ENCODE assay signal across 8 cellular contexts in the genomic region with DNA sequence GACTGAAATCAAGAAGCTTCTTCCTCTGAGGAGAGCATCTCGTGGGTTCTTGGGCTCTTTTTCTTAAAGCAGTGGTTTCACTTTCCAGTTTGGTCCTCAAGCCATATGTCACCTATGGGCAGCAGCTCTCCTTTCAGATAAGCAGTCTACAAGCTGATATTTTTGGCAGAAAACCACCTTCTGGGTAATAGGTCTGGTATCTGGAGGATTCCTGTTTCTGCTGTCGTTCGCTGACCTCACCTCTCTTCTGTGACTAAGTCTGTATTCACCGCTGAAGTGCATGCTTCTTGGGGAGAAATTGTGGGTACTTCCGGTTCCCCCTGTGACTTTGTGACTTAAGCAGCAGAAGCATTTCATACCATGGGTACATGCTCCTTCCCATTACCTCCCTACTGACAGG.
DNase-seq lines count a peak whose midpoint lies in the region; ATAC-seq and TF ChIP-seq lines count a peak whose summit lies in the region.

No MANE protein-coding gene starts in this region.

- in situ Hi-C loops in ACHN (cut with HindIII; ENCODE audit: low pct_ligation_motif_present, low pct_unique_long_range_greater_than_20kb, low sequenced_read_pairs) = no loop called here

- POLR2A ChIA-PET in activated CD8-positive, alpha-beta T cell treated with anti-CD3 and anti-CD28 coated beads for 36 hours (lab: Charles Lee) = no interaction called here

- intact Hi-C loops in activated CD8-positive, alpha-beta T cell treated with anti-CD3 and anti-CD28 coated beads for 36 hours (cut with micrococcal nuclease) = no loop called here
- intact Hi-C loops in natural killer cell (cut with micrococcal nuclease) = no loop called here

- TF ChIP-seq CTCF in activated CD8-positive, alpha-beta T cell treated with anti-CD3 and anti-CD28 coated beads for 36 hours (IDR thresholded peaks at IDR 0.05) = no peak
- no peak for TF ChIP-seq CTCF in natural killer cell (IDR thresholded peaks at IDR 0.05)

- no peak overlapping the region for H3K27ac Mint-ChIP-seq in activated CD8-positive, alpha-beta T cell treated with anti-CD3 and anti-CD28 coated beads for 36 hours
- H3K27ac Mint-ChIP-seq in natural killer cell = peak overlapping the region in 1 of 2 donors; percentile 29
- H3K27ac Mint-ChIP-seq in stimulated activated effector memory CD8-positive, alpha-beta T cell treated with anti-CD3 and anti-CD28 coated beads, Interleukin-12 subunit alpha, Interleukin-12 subunit beta, amount 100 ng/mL, for 72 hours = no peak overlapping the region

- ATAC-seq in GM18907 (IDR thresholded peaks at IDR 0.05; ENCODE audit: unreplicated experiment) (peak; percentile 86), HG03103 (IDR thresholded peaks at IDR 0.05; ENCODE audit: low read depth, unreplicated experiment) (peak; percentile 81), natural killer cell (peak in 1 of 3 donors; percentile 35)
- ATAC-seq in activated CD8-positive, alpha-beta T cell treated with anti-CD3 and anti-CD28 coated beads for 36 hours = peak; percentile 62
- ATAC-seq in stimulated activated effector memory CD8-positive, alpha-beta T cell treated with anti-CD3 and anti-CD28 coated beads, Interleukin-12 subunit alpha, Interleukin-12 subunit beta, amount 100 ng/mL, for 72 hours = no peak

- CTCF ChIA-PET in activated CD8-positive, alpha-beta T cell treated with anti-CD3 and anti-CD28 coated beads for 36 hours (lab: Charles Lee) = interaction anchor here (1.1 kb wide), 1 partner anchor 397 kb away, joined by 3 read pairs; no protein-coding TSS in a partner anchor

- H3K27me3 Mint-ChIP-seq in activated CD8-positive, alpha-beta T cell treated with anti-CD3 and anti-CD28 coated beads for 36 hours = no peaks in the 10 kb centered on the region
- peaks cover 3 to 7% of the 10 kb centered on the region in 2 donors for H3K27me3 Mint-ChIP-seq in natural killer cell (ENCODE audit: low read depth in 2 of 2)

- H3K36me3 Mint-ChIP-seq in activated CD8-positive, alpha-beta T cell treated with anti-CD3 and anti-CD28 coated beads for 36 hours (ENCODE audit: low read depth) = no peaks in the 10 kb centered on the region
- no peaks in the 10 kb centered on the region for H3K36me3 Mint-ChIP-seq in natural killer cell
- H3K36me3 Mint-ChIP-seq in stimulated activated effector memory CD8-positive, alpha-beta T cell treated with anti-CD3 and anti-CD28 coated beads, Interleukin-12 subunit alpha, Interleukin-12 subunit beta, amount 100 ng/mL, for 72 hours = no peaks in the 10 kb centered on the region

- H3K4me1 Mint-ChIP-seq in activated CD8-positive, alpha-beta T cell treated with anti-CD3 and anti-CD28 coated beads for 36 hours (ENCODE audit: low read depth) = peaks cover 8% of the 10 kb centered on the region
- H3K4me1 Mint-ChIP-seq in natural killer cell = peaks cover 8 to 9% of the 10 kb centered on the region in 2 donors
- H3K4me1 Mint-ChIP-seq in stimulated activated effector memory CD8-positive, alpha-beta T cell treated with anti-CD3 and anti-CD28 coated beads, Interleukin-12 subunit alpha, Interleukin-12 subunit beta, amount 100 ng/mL, for 72 hours = no peaks in the 10 kb centered on the region

- H3K9me3 Mint-ChIP-seq in activated CD8-positive, alpha-beta T cell treated with anti-CD3 and anti-CD28 coated beads for 36 hours = no peaks in the 10 kb centered on the region
- peaks cover 0 to 5% of the 10 kb centered on the region in 2 donors for H3K9me3 Mint-ChIP-seq in natural killer cell
- H3K9me3 Mint-ChIP-seq in stimulated activated effector memory CD8-positive, alpha-beta T cell treated with anti-CD3 and anti-CD28 coated beads, Interleukin-12 subunit alpha, Interleukin-12 subunit beta, amount 100 ng/mL, for 72 hours = no peaks in the 10 kb centered on the region

- DNase-seq in ACHN (peak; percentile 68), natural killer cell (no peak), NK-92 (lab: John Stamatoyannopoulos, UW; ENCODE audit: unreplicated experiment) (no peak)
- peak; percentile 20 for DNase-seq in activated CD8-positive, alpha-beta T cell treated with anti-CD3 and anti-CD28 coated beads for 36 hours
- no peak for DNase-seq in stimulated activated effector memory CD8-positive, alpha-beta T cell treated with anti-CD3 and anti-CD28 coated beads, Interleukin-12 subunit alpha, Interleukin-12 subunit beta, amount 100 ng/mL, for 72 hours (ENCODE audit: low spot score in 2 of 2)
- no peak for DNase-seq in activated CD8-positive, alpha-beta memory T cell treated with anti-CD3 and anti-CD28 coated beads, Interleukin-2, amount 50 U/mL, for 48 hours

- H3K4me3 Mint-ChIP-seq in activated CD8-positive, alpha-beta T cell treated with anti-CD3 and anti-CD28 coated beads for 36 hours = peak overlapping the region; percentile 16
- peak overlapping the region; percentile 57 for H3K4me3 Mint-ChIP-seq in natural killer cell
- no peak overlapping the region for H3K4me3 Mint-ChIP-seq in stimulated activated effector memory CD8-positive, alpha-beta T cell treated with anti-CD3 and anti-CD28 coated beads, Interleukin-12 subunit alpha, Interleukin-12 subunit beta, amount 100 ng/mL, for 72 hours

Comparison
In these comparisons a context has a peak if more than half of its experiments do, and no peak if none do; other contexts are left out.
1. DNase-seq: peak in ACHN (single experiment) and activated CD8-positive, alpha-beta T cell treated with anti-CD3 and anti-CD28 coated beads for 36 hours (single experiment); none in natural killer cell (single experiment), stimulated activated effector memory CD8-positive, alpha-beta T cell treated with anti-CD3 and anti-CD28 coated beads, Interleukin-12 subunit alpha, Interleukin-12 subunit beta, amount 100 ng/mL, for 72 hours (0 of 2), activated CD8-positive, alpha-beta memory T cell treated with anti-CD3 and anti-CD28 coated beads, Interleukin-2, amount 50 U/mL, for 48 hours (single experiment) and NK-92 (single experiment).